18 cellular contexts compared by ENCODE assay signal in the genomic region with DNA sequence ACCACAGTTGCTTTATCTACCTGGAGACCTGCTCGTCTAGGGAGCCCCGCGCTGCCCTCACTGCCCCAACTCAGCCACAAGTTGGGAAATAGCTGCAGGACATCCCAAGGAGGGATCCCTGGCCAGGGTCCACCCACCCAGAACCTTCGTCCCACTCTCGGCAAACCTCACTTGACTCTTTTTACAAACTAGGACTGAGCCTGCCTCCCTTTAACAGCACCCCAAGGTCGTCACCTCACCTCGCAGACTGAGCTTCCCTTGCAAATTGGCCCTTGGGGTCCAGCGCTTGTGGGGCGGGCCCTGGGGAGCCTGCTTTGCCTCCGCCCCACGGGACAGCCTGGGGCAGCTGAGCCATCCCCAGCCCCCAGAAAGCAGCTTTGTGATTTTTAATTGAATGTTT.
DNase-seq lines count a peak whose midpoint lies in the region; ATAC-seq and TF ChIP-seq lines count a peak whose summit lies in the region.
"Had no signal": no experiment of that assay in that cellular context is flagged by ENCODE, and none has a peak within 500 bp of the region (broad histone marks: within the 10 kb centered on the region; RNA-seq: fewer than 3 reads in every experiment).

No MANE protein-coding gene starts in this region.

- H3K27me3 ChIP-seq in H7 (ENCODE audit: control insufficient read depth, insufficient read depth, low read length) (no peaks in the 10 kb centered on the region), MM.1S (replicated peaks; ENCODE audit: insufficient read depth, low read length) (no peaks in the 10 kb centered on the region), A673 (replicated peaks; ENCODE audit: insufficient read depth, low read depth, low read length, poor library complexity) (peaks cover 6% of the 10 kb centered on the region), gastrocnemius medialis (peaks cover 0 to 3% (median 0%) of the 10 kb centered on the region in 3 donors)
- H3K27me3 ChIP-seq: BLaER1 had no signal

- TF ChIP-seq CTCF in MM.1S (IDR thresholded peaks at IDR 0.05; ENCODE audit: low read length) = no peak
- no peak for TF ChIP-seq CTCF in A673 (conservative IDR thresholded peaks at IDR 0.05; ENCODE audit: low read depth, low read length)
- no peak for TF ChIP-seq CTCF in GM10248 (IDR thresholded peaks at IDR 0.05; ENCODE audit: control extremely low read depth, extremely low read depth, low read depth, missing control alignments)
- TF ChIP-seq CTCF in gastrocnemius medialis (IDR thresholded peaks at IDR 0.05 in 4 of 5, conservative IDR thresholded peaks at IDR 0.05 in 1 of 5) = no peak

- H2AFZ ChIP-seq in MM.1S (ENCODE audit: low read length) = no peak overlapping the region
- H2AFZ ChIP-seq: GM23248 had no signal

- H3K27ac ChIP-seq in MM.1S (ENCODE audit: low read length) (no peak overlapping the region), A673 (ENCODE audit: low read depth, low read length, poor library complexity, severe bottlenecking) (no peak overlapping the region), gastrocnemius medialis (no peak overlapping the region)
- H3K27ac ChIP-seq: BLaER1, C4-2B, GM23248 had no signal

- no peaks in the 10 kb centered on the region for H3F3A ChIP-seq in MM.1S (ENCODE audit: insufficient read depth, low read length)

- H3K36me3 ChIP-seq in H7 (replicated peaks; ENCODE audit: control insufficient read depth, insufficient read depth, low read length) (no peaks in the 10 kb centered on the region), MM.1S (replicated peaks; ENCODE audit: insufficient read depth, low read length) (no peaks in the 10 kb centered on the region), A673 (ENCODE audit: insufficient read depth, low read length, poor library complexity, severe bottlenecking) (no peaks in the 10 kb centered on the region), gastrocnemius medialis (no peaks in the 10 kb centered on the region)
- H3K36me3 ChIP-seq: BLaER1 had no signal

- H3K4me3 ChIP-seq in H7 (ENCODE audit: insufficient read depth, low read depth, low read length) (no peak overlapping the region), MM.1S (ENCODE audit: low read length) (no peak overlapping the region), A673 (ENCODE audit: low read depth, low read length, poor library complexity, severe bottlenecking) (no peak overlapping the region), gastrocnemius medialis (no peak overlapping the region)
- H3K4me3 ChIP-seq: BLaER1, GM12878, GM23248 had no signal

- BruUV-seq in A673 (replicated peaks; lab: Mats Ljungman, UMichigan) = no TSS peak

- no peaks in the 10 kb centered on the region for H3K4me1 ChIP-seq in MM.1S (ENCODE audit: low read length)
- H3K4me1 ChIP-seq in A673 (ENCODE audit: insufficient read depth, low read length, poor library complexity, severe bottlenecking) = no peaks in the 10 kb centered on the region
- no peaks in the 10 kb centered on the region for H3K4me1 ChIP-seq in gastrocnemius medialis
- H3K4me1 ChIP-seq: BLaER1, Caco-2 had no signal

- ATAC-seq in gastrocnemius medialis = no peak
- ATAC-seq: CD8-positive, alpha-beta T cell; GM12878 had no signal

- H3K9ac ChIP-seq in MM.1S (ENCODE audit: low read length) = no peak overlapping the region
- H3K9ac ChIP-seq: BLaER1, GM23248 had no signal

- H3K4me2 ChIP-seq in MM.1S (ENCODE audit: low read depth, low read length) = no peak overlapping the region
- H3K4me2 ChIP-seq: BLaER1 had no signal

- no peaks in the 10 kb centered on the region for H3K9me2 ChIP-seq in MM.1S (replicated peaks; ENCODE audit: insufficient read depth, low read length)

- CTCF ChIA-PET in A673 (lab: Charles Lee) (no interaction called here), GM10248 (lab: Yijun Ruan, JAX) (no interaction called here)

- no peaks in the 10 kb centered on the region for H4K20me1 ChIP-seq in MM.1S (ENCODE audit: insufficient read depth, low read length)
- H4K20me1 ChIP-seq: BLaER1 had no signal

- H3K9me3 ChIP-seq in MM.1S (replicated peaks; ENCODE audit: insufficient read depth, low read length) (no peaks in the 10 kb centered on the region), A673 (ENCODE audit: low read depth, low read length, poor library complexity, severe bottlenecking) (no peaks in the 10 kb centered on the region), gastrocnemius medialis (no peaks in the 10 kb centered on the region)
- H3K9me3 ChIP-seq: BLaER1, Caco-2 had no signal

- TF ChIP-seq POLR2A in gastrocnemius medialis (IDR thresholded peaks at IDR 0.05) = no peak

- POLR2A ChIA-PET in A673 (lab: Charles Lee; ENCODE audit: low non-redundant PET) (no interaction called here), GM10248 (lab: Yijun Ruan, JAX) (no interaction called here)

- H3K79me2 ChIP-seq in MM.1S (ENCODE audit: low read length) = no peaks in the 10 kb centered on the region

- intact Hi-C loops in A673 (cut with micrococcal nuclease; ENCODE audit: unreplicated experiment) (no loop called here), gastrocnemius medialis (cut with DNase I; ENCODE audit: low total_unique reads) (no loop called here)

- in situ Hi-C loops in gastrocnemius medialis (cut with MboI; ENCODE audit: low sequenced_read_pairs in 4 of 4) = no loop called here

- DNase-seq in H7 (peak; percentile 26), MM.1S (peak; percentile 3), mesenteric fat pad (ENCODE audit: low spot score) (peak; percentile 59), A673 (ENCODE audit: low spot score) (no peak), GM10248 (ENCODE audit: extremely low spot score) (no peak), gastrocnemius medialis (no peak)
- DNase-seq: 8988T; Caco-2; CD4-positive, CD25-positive, alpha-beta regulatory T cell; CD8-positive, alpha-beta T cell; DMS153; DND-41; GM23248; H9; HFFc6 had no signal

Comparison
In these comparisons a context has a peak if more than half of its experiments do, and no peak if none do; other contexts are left out.
1. DNase-seq: peak in H7 (single experiment), MM.1S (single experiment) and mesenteric fat pad (single experiment); none in A673 (single experiment), GM10248 (single experiment) and gastrocnemius medialis (0 of 2).